26 cellular contexts compared by ENCODE assay signal in genomic region chr5:169413416-169413815, GRCh38.
"Had no signal": no experiment of that assay in that cellular context is flagged by ENCODE, and none has a peak within 500 bp of the region (broad histone marks: within the 10 kb centered on the region; RNA-seq: fewer than 3 reads in every experiment).

No MANE protein-coding gene starts in this region.

- H3K4me1 Mint-ChIP-seq: activated CD4-positive, alpha-beta T cell treated with anti-CD3 and anti-CD28 coated beads, Interleukin-2, amount 10 ng/mL, durations not matched to agents 7 days and 5 days; activated naive CD4-positive, alpha-beta T cell treated with anti-CD3 and anti-CD28 coated beads, Interleukin-2, amount 10 ng/mL, durations not matched to agents 7 days and 5 days; activated naive CD8-positive, alpha-beta T cell treated with anti-CD3 and anti-CD28 coated beads for 36 hours; T-cell had no signal

- H3K9me3 Mint-ChIP-seq: activated B cell treated with CpG ODN at 0.5 μM for 24 hours; activated CD4-positive, alpha-beta memory T cell treated with anti-CD3 and anti-CD28 coated beads for 36 hours; activated CD4-positive, alpha-beta T cell treated with anti-CD3 and anti-CD28 coated beads, Interleukin-2, amount 10 ng/mL, durations not matched to agents 7 days and 5 days; activated naive CD4-positive, alpha-beta T cell treated with anti-CD3 and anti-CD28 coated beads, Interleukin-2, amount 10 ng/mL, durations not matched to agents 7 days and 5 days; activated naive CD8-positive, alpha-beta T cell treated with anti-CD3 and anti-CD28 coated beads for 36 hours; activated T-cell treated with anti-CD3 and anti-CD28 coated beads, Interleukin-2, amount 50 U/mL, for 4 hours; T-cell had no signal

- H3K27me3 Mint-ChIP-seq: activated B cell treated with CpG ODN at 0.5 μM for 24 hours; activated CD4-positive, alpha-beta T cell treated with anti-CD3 and anti-CD28 coated beads, Interleukin-2, amount 10 ng/mL, durations not matched to agents 7 days and 5 days; activated naive CD4-positive, alpha-beta T cell treated with anti-CD3 and anti-CD28 coated beads, Interleukin-2, amount 10 ng/mL, durations not matched to agents 7 days and 5 days; activated naive CD8-positive, alpha-beta T cell treated with anti-CD3 and anti-CD28 coated beads for 36 hours had no signal

- H3K9ac ChIP-seq: KMS-11 had no signal

- H3K27me3 ChIP-seq: adrenal gland, breast epithelium had no signal

- ATAC-seq: activated T-cell treated with anti-CD3 and anti-CD28 coated beads, Interleukin-2, amount 50 U/mL, for 4 hours; Right ventricle myocardium inferior; T-cell had no signal

- H3K4me3 ChIP-seq: adrenal gland, breast epithelium had no signal

- H3K36me3 ChIP-seq: adrenal gland, breast epithelium had no signal

- H3K4me3 Mint-ChIP-seq: activated B cell treated with CpG ODN at 0.5 μM for 24 hours; activated CD4-positive, alpha-beta memory T cell treated with anti-CD3 and anti-CD28 coated beads for 36 hours; activated CD4-positive, alpha-beta T cell treated with anti-CD3 and anti-CD28 coated beads, Interleukin-2, amount 10 ng/mL, durations not matched to agents 7 days and 5 days; activated naive CD4-positive, alpha-beta T cell treated with anti-CD3 and anti-CD28 coated beads, Interleukin-2, amount 10 ng/mL, durations not matched to agents 7 days and 5 days; activated naive CD8-positive, alpha-beta T cell treated with anti-CD3 and anti-CD28 coated beads for 36 hours; activated T-cell treated with anti-CD3 and anti-CD28 coated beads, Interleukin-2, amount 50 U/mL, for 4 hours; T-cell had no signal

- H3K36me3 Mint-ChIP-seq: activated CD4-positive, alpha-beta memory T cell treated with anti-CD3 and anti-CD28 coated beads for 36 hours; activated naive CD4-positive, alpha-beta T cell treated with anti-CD3 and anti-CD28 coated beads, Interleukin-2, amount 10 ng/mL, durations not matched to agents 7 days and 5 days; activated naive CD8-positive, alpha-beta T cell treated with anti-CD3 and anti-CD28 coated beads for 36 hours; T-cell had no signal

- H3K4me1 ChIP-seq: breast epithelium had no signal

- DNase-seq: activated B cell treated with CpG ODN at 0.5 μM for 24 hours; activated CD4-positive, alpha-beta memory T cell treated with anti-CD3 and anti-CD28 coated beads for 36 hours; activated CD4-positive, alpha-beta T cell treated with anti-CD3 and anti-CD28 coated beads for 1 hour; activated CD4-positive, alpha-beta T cell treated with anti-CD3 and anti-CD28 coated beads, Interleukin-2, amount 10 ng/mL, durations not matched to agents 7 days and 5 days; activated CD8-positive, alpha-beta memory T cell treated with anti-CD3 and anti-CD28 coated beads for 24 hours; activated gamma-delta T cell; activated naive CD4-positive, alpha-beta T cell treated with anti-CD3 and anti-CD28 coated beads, Interleukin-2, amount 10 ng/mL, durations not matched to agents 7 days and 5 days; activated naive CD8-positive, alpha-beta T cell treated with anti-CD3 and anti-CD28 coated beads for 36 hours; activated T-cell treated with anti-CD3 and anti-CD28 coated beads, Interleukin-2, amount 50 U/mL, for 4 hours; adrenal gland; anterior cingulate cortex; caudate nucleus; NCI-H1092; NCI-H1417; NCI-H1930; NCI-H2171; NCI-H2227 treated with DMSO at 0.1 percent for 48 hours; NCI-H526; NCI-H82; RPMI8226; T-cell; T-helper 2 cell; T1000 had no signal

- H3K27ac Mint-ChIP-seq: activated B cell treated with CpG ODN at 0.5 μM for 24 hours; activated CD4-positive, alpha-beta memory T cell treated with anti-CD3 and anti-CD28 coated beads for 36 hours; activated CD4-positive, alpha-beta T cell treated with anti-CD3 and anti-CD28 coated beads, Interleukin-2, amount 10 ng/mL, durations not matched to agents 7 days and 5 days; activated naive CD4-positive, alpha-beta T cell treated with anti-CD3 and anti-CD28 coated beads, Interleukin-2, amount 10 ng/mL, durations not matched to agents 7 days and 5 days; activated naive CD8-positive, alpha-beta T cell treated with anti-CD3 and anti-CD28 coated beads for 36 hours; T-cell had no signal

- H3K27ac ChIP-seq: adrenal gland, breast epithelium, KMS-11 had no signal

- H3K9me3 ChIP-seq: adrenal gland, breast epithelium had no signal

- H3K4me2 ChIP-seq: KMS-11 had no signal
